ENCODE assay signal across 8 cellular contexts in genomic region chr9:133458643-133459312, GRCh38. TPM values are rescaled to one million over a fixed set of nuclear protein-coding genes. Genes with fewer than 3 reads are reported as not detected.
DNase-seq lines count a peak whose midpoint lies in the region; ATAC-seq and TF ChIP-seq lines count a peak whose summit lies in the region.

No MANE protein-coding gene starts in this region.

- H3K27me3 Mint-ChIP-seq in stimulated activated naive B cell treated with anti-CD40 and anti-IgM and Interleukin-4, amounts not matched to agents 10 μg/mL and 1 μg/mL and 100 μg/mL, for 72 hours: no peaks in the 10 kb centered on the region

- peaks cover 0 to under 1% of the 10 kb centered on the region in 2 donors for H3K36me3 Mint-ChIP-seq in stimulated activated naive B cell treated with anti-CD40 and anti-IgM and Interleukin-4, amounts not matched to agents 10 μg/mL and 1 μg/mL and 100 μg/mL, for 72 hours

- DNase-seq in NCI-H82 (lab: John Stamatoyannopoulos, UW): peak; percentile 14
- no peak for DNase-seq in NCI-H82 treated with DMSO at 0.1 percent for 48 hours (lab: John Stamatoyannopoulos, UW; ENCODE audit: unreplicated experiment)
- DNase-seq in SJCRH30: no peak
- no peak for DNase-seq in fibroblast of villous mesenchyme (ENCODE audit: low read depth)
- no peak for DNase-seq in stimulated activated naive B cell treated with anti-CD40 and anti-IgM and Interleukin-4, amounts not matched to agents 10 μg/mL and 1 μg/mL and 100 μg/mL, for 72 hours
- DNase-seq in AG08395 (ENCODE audit: low spot score): no peak
- DNase-seq in NCI-H1930 (lab: John Stamatoyannopoulos, UW): no peak

- H3K27ac Mint-ChIP-seq in stimulated activated naive B cell treated with anti-CD40 and anti-IgM and Interleukin-4, amounts not matched to agents 10 μg/mL and 1 μg/mL and 100 μg/mL, for 72 hours: no peak overlapping the region

- no peak for TF ChIP-seq CTCF in fibroblast of villous mesenchyme (IDR thresholded peaks at IDR 0.05; ENCODE audit: insufficient read depth, low read depth, low read length)

- H3K4me3 Mint-ChIP-seq in stimulated activated naive B cell treated with anti-CD40 and anti-IgM and Interleukin-4, amounts not matched to agents 10 μg/mL and 1 μg/mL and 100 μg/mL, for 72 hours: peak overlapping the region; percentile 97 to 100

- peaks cover 20 to 29% of the 10 kb centered on the region in 2 donors for H3K4me1 Mint-ChIP-seq in stimulated activated naive B cell treated with anti-CD40 and anti-IgM and Interleukin-4, amounts not matched to agents 10 μg/mL and 1 μg/mL and 100 μg/mL, for 72 hours

- H3K27me3 ChIP-seq in SJCRH30: no peaks in the 10 kb centered on the region

- H3K36me3 ChIP-seq in SJCRH30: no peaks in the 10 kb centered on the region

- H3K4me3 ChIP-seq in SJCRH30 (peak overlapping the region; percentile 89), fibroblast of villous mesenchyme (ENCODE audit: low read depth, low read length) (peak overlapping the region; percentile 85)

- no peak for ATAC-seq in stimulated activated naive B cell treated with anti-CD40 and anti-IgM and Interleukin-4, amounts not matched to agents 10 μg/mL and 1 μg/mL and 100 μg/mL, for 72 hours (replicated peaks)
- no peak for ATAC-seq in GM18861 (IDR thresholded peaks at IDR 0.05; ENCODE audit: unreplicated experiment)

- H3K9me3 Mint-ChIP-seq in stimulated activated naive B cell treated with anti-CD40 and anti-IgM and Interleukin-4, amounts not matched to agents 10 μg/mL and 1 μg/mL and 100 μg/mL, for 72 hours: no peaks in the 10 kb centered on the region

- no peaks in the 10 kb centered on the region for H3K9me3 ChIP-seq in SJCRH30 (replicated peaks)

- peaks cover 10% of the 10 kb centered on the region; the same call in 1 of the 2 replicates for H3K4me1 ChIP-seq in SJCRH30

- no peak overlapping the region for H3K27ac ChIP-seq in SJCRH30

RNA-seq across cellular contexts. Expression of gene CACFD1, which starts 1.0 kb away (rescaled TPM):
- total RNA-seq in SJCRH30 (2014; rRNA removed; shearing (Covaris generic)): 12.1 and 13.6 TPM in 2 replicates
- 3.9 and 7.7 TPM in 2 replicates for total RNA-seq in fibroblast of villous mesenchyme

RNA-seq across cellular contexts. Expression of gene SLC2A6, which starts 20.1 kb away (rescaled TPM):
- 20.3 and 23.4 TPM in 2 replicates for total RNA-seq in SJCRH30 (2014; rRNA removed; shearing (Covaris generic))
- total RNA-seq in fibroblast of villous mesenchyme: 35.4 and 41.9 TPM in 2 replicates

RNA-seq across cellular contexts. Expression of gene ADAMTS13, which starts 36.6 kb away (rescaled TPM):
- total RNA-seq in SJCRH30 (2014; rRNA removed; shearing (Covaris generic)): 0.42 and 0.43 TPM in 2 replicates
- 1.3 TPM in 2 replicates for total RNA-seq in fibroblast of villous mesenchyme

RNA-seq across cellular contexts. Expression of gene REXO4, which starts 41.0 kb away (rescaled TPM):
- 39.5 and 41.0 TPM in 2 replicates for total RNA-seq in SJCRH30 (2014; rRNA removed; shearing (Covaris generic))
- 10.0 and 12.5 TPM in 2 replicates for total RNA-seq in fibroblast of villous mesenchyme
